ENCODE assay signal across 24 cellular contexts in the genomic region with DNA sequence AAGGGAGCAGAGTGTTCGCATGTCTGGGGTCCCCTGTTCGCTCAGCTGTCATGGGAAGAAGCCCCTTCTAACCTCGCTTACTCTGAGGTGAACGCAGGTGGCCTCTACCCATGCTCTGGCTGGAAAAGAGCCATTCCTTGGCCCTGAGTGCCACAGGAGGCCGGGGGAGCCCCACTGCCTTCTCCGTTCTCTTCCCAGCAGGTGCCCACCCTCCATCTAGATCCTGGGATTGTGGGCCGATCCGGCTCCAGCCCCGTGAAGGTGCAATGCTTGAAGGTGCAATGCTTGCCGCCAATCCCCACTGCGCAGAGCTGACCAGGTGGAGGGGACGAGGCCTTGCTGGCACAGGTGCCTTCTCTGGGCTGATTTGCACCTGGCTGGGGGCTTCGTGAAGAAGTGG.
"Had no signal": no experiment of that assay in that cellular context is flagged by ENCODE, and none has a peak within 500 bp of the region (broad histone marks: within the 10 kb centered on the region; RNA-seq: fewer than 3 reads in every experiment).

No MANE protein-coding gene starts in this region.

- DNase-seq: hypothalamus; immature natural killer cell; left ventricle myocardium inferior; naive B cell; natural killer cell; nephron progenitor cell; pancreas; retina; stimulated activated CD4-positive, alpha-beta T cell treated with anti-CD3 and anti-CD28 coated beads, Interleukin-12 subunit alpha, Interleukin-12 subunit beta, amount 100 ng/mL, for 4 hours; stimulated activated CD4-positive, alpha-beta T cell treated with anti-CD3 and anti-CD28 coated beads, Interleukin-15, amount 100 ng/mL, for 24 hours; stimulated activated CD4-positive, alpha-beta T cell treated with anti-CD3 and anti-CD28 coated beads, Interleukin-2, amount 100 ng/mL, for 24 hours; stimulated activated CD4-positive, alpha-beta T cell treated with anti-CD3 and anti-CD28 coated beads, Interleukin-4, amount 100 ng/mL, for 1 hour; stimulated activated naive B cell treated with anti-CD40 and anti-IgM and Interleukin-4, amounts not matched to agents 10 μg/mL and 1 μg/mL and 100 μg/mL, for 72 hours; stimulated activated naive CD8-positive, alpha-beta T cell treated with anti-CD3 and anti-CD28 coated beads, Interleukin-15, Interleukin-2, amounts not matched to agents 100 U/mL and 50 U/mL, for 24 hours; stomach; testis; thyroid gland; transverse colon had no signal

- FAIRE-seq: islet of Langerhans, pancreas had no signal

- H3K9ac ChIP-seq: neural progenitor cell had no signal

- H2AFZ ChIP-seq: neural progenitor cell had no signal

- H3K27ac ChIP-seq: left ventricle myocardium inferior, neural progenitor cell, pancreas, prostate gland, skin epidermis, stomach, testis, thyroid gland, transverse colon, upper lobe of left lung, vagina had no signal

- H3K4me3 ChIP-seq: left ventricle myocardium inferior, neural progenitor cell, pancreas, prostate gland, skin epidermis, stomach, testis, thyroid gland, transverse colon, upper lobe of left lung, vagina had no signal

- H3K36me3 ChIP-seq: left ventricle myocardium inferior, neural progenitor cell, pancreas, prostate gland, stomach, thyroid gland, transverse colon, upper lobe of left lung, vagina had no signal

- H3K4me1 ChIP-seq: left ventricle myocardium inferior, pancreas, prostate gland, stomach, testis, transverse colon, upper lobe of left lung, vagina had no signal

- H3K9me3 ChIP-seq: left ventricle myocardium inferior, pancreas, prostate gland, stomach, testis, thyroid gland, transverse colon, upper lobe of left lung, vagina had no signal

- H3K27me3 ChIP-seq: pancreas, testis, thyroid gland, upper lobe of left lung, vagina had no signal

- H3K4me2 ChIP-seq: neural progenitor cell had no signal
